1 cellular context compared by ENCODE assay signal in the genomic region with DNA sequence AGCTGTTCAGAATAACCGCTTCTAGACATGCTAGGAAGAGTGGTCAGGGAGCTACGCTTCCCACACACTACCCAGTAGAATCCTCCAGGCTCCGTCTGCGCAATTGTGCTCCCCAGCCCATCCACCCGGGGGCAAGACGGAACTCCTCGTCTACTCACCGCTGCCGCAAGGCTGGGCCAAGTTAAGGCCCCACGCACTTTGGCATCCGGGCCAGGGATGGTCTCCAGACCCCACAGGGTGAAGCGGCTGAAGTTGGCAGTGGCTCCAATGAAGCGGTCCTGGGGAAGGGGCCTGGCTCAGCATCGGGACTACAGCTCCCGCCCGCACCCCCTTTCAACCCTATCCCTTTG.
TF ChIP-seq lines count a peak whose summit lies in the region.

No MANE protein-coding gene starts in this region.

TF ChIP-seq in GM23338, 12 proteins besides CTCF, POLR2A, EP300 and RAD21 (continued from another document):
- TF ChIP-seq, protein P1, sequence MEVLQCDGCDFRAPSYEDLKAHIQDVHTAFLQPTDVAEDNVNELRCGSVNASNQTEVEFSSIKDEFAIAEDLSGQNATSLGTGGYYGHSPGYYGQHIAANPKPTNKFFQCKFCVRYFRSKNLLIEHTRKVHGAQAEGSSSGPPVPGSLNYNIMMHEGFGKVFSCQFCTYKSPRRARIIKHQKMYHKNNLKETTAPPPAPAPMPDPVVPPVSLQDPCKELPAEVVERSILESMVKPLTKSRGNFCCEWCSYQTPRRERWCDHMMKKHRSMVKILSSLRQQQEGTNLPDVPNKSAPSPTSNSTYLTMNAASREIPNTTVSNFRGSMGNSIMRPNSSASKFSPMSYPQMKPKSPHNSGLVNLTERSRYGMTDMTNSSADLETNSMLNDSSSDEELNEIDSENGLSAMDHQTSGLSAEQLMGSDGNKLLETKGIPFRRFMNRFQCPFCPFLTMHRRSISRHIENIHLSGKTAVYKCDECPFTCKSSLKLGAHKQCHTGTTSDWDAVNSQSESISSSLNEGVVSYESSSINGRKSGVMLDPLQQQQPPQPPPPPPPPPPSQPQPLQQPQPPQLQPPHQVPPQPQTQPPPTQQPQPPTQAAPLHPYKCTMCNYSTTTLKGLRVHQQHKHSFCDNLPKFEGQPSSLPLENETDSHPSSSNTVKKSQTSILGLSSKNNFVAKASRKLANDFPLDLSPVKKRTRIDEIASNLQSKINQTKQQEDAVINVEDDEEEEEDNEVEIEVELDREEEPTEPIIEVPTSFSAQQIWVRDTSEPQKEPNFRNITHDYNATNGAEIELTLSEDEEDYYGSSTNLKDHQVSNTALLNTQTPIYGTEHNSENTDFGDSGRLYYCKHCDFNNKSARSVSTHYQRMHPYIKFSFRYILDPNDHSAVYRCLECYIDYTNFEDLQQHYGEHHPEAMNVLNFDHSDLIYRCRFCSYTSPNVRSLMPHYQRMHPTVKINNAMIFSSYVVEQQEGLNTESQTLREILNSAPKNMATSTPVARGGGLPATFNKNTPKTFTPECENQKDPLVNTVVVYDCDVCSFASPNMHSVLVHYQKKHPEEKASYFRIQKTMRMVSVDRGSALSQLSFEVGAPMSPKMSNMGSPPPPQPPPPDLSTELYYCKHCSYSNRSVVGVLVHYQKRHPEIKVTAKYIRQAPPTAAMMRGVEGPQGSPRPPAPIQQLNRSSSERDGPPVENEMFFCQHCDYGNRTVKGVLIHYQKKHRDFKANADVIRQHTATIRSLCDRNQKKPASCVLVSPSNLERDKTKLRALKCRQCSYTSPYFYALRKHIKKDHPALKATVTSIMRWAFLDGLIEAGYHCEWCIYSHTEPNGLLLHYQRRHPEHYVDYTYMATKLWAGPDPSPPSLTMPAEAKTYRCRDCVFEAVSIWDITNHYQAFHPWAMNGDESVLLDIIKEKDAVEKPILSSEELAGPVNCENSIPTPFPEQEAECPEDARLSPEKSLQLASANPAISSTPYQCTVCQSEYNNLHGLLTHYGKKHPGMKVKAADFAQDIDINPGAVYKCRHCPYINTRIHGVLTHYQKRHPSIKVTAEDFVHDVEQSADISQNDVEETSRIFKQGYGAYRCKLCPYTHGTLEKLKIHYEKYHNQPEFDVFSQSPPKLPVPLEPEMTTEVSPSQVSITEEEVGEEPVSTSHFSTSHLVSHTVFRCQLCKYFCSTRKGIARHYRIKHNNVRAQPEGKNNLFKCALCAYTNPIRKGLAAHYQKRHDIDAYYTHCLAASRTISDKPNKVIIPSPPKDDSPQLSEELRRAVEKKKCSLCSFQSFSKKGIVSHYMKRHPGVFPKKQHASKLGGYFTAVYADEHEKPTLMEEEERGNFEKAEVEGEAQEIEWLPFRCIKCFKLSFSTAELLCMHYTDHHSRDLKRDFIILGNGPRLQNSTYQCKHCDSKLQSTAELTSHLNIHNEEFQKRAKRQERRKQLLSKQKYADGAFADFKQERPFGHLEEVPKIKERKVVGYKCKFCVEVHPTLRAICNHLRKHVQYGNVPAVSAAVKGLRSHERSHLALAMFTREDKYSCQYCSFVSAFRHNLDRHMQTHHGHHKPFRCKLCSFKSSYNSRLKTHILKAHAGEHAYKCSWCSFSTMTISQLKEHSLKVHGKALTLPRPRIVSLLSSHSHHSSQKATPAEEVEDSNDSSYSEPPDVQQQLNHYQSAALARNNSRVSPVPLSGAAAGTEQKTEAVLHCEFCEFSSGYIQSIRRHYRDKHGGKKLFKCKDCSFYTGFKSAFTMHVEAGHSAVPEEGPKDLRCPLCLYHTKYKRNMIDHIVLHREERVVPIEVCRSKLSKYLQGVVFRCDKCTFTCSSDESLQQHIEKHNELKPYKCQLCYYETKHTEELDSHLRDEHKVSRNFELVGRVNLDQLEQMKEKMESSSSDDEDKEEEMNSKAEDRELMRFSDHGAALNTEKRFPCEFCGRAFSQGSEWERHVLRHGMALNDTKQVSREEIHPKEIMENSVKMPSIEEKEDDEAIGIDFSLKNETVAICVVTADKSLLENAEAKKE (CRISPR knock-in tag; IDR thresholded peaks at IDR 0.05) = no peak
- TF ChIP-seq EZH2 (IDR thresholded peaks at IDR 0.05; ENCODE audit: low read depth, unreplicated experiment) = no peak
- no peak for TF ChIP-seq STAT1 (IDR thresholded peaks at IDR 0.05; ENCODE audit: unreplicated experiment)
- no peak for TF ChIP-seq JUNB (IDR thresholded peaks at IDR 0.05; ENCODE audit: unreplicated experiment)
- no peak for TF ChIP-seq CREB1 (CRISPR knock-in tag; IDR thresholded peaks at IDR 0.05; ENCODE audit: low read depth)
- no peak for TF ChIP-seq POLR2AphosphoS5 (IDR thresholded peaks at IDR 0.05; ENCODE audit: low read depth)
- no peak for TF ChIP-seq ZNF331 (CRISPR knock-in tag; IDR thresholded peaks at IDR 0.05; ENCODE audit: low read depth)
- TF ChIP-seq, protein P2, sequence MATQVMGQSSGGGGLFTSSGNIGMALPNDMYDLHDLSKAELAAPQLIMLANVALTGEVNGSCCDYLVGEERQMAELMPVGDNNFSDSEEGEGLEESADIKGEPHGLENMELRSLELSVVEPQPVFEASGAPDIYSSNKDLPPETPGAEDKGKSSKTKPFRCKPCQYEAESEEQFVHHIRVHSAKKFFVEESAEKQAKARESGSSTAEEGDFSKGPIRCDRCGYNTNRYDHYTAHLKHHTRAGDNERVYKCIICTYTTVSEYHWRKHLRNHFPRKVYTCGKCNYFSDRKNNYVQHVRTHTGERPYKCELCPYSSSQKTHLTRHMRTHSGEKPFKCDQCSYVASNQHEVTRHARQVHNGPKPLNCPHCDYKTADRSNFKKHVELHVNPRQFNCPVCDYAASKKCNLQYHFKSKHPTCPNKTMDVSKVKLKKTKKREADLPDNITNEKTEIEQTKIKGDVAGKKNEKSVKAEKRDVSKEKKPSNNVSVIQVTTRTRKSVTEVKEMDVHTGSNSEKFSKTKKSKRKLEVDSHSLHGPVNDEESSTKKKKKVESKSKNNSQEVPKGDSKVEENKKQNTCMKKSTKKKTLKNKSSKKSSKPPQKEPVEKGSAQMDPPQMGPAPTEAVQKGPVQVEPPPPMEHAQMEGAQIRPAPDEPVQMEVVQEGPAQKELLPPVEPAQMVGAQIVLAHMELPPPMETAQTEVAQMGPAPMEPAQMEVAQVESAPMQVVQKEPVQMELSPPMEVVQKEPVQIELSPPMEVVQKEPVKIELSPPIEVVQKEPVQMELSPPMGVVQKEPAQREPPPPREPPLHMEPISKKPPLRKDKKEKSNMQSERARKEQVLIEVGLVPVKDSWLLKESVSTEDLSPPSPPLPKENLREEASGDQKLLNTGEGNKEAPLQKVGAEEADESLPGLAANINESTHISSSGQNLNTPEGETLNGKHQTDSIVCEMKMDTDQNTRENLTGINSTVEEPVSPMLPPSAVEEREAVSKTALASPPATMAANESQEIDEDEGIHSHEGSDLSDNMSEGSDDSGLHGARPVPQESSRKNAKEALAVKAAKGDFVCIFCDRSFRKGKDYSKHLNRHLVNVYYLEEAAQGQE (IDR thresholded peaks at IDR 0.05; ENCODE audit: unreplicated experiment) = no peak
- no peak for TF ChIP-seq NANOG (IDR thresholded peaks at IDR 0.05; ENCODE audit: borderline replicate concordance)
- TF ChIP-seq, protein P3, sequence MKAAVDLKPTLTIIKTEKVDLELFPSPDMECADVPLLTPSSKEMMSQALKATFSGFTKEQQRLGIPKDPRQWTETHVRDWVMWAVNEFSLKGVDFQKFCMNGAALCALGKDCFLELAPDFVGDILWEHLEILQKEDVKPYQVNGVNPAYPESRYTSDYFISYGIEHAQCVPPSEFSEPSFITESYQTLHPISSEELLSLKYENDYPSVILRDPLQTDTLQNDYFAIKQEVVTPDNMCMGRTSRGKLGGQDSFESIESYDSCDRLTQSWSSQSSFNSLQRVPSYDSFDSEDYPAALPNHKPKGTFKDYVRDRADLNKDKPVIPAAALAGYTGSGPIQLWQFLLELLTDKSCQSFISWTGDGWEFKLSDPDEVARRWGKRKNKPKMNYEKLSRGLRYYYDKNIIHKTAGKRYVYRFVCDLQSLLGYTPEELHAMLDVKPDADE (IDR thresholded peaks at IDR 0.05) = no peak
